19 cellular contexts compared by ENCODE assay signal in the genomic region with DNA sequence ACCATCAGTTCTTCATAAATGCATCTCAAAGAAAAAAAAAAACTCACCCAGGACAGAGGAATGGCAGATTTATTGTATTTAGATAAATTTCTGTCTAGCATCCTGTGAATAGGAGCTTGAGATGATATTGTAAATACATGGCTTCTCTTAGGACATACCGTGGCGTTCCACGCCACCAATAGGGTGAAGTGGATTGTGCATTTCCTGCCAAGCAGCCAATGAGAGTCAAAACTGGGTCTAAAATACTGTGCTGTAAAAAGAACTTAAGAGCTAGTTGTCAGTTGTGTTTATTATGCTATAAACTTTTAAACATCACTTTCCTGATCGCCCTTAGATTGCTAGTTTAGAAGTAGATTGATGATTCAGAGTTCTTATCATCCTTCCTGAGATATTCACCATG. TPM values are rescaled to one million over a fixed set of nuclear protein-coding genes. Genes with fewer than 3 reads are reported as not detected.
DNase-seq lines count a peak whose midpoint lies in the region; ATAC-seq, FAIRE-seq and TF ChIP-seq lines count a peak whose summit lies in the region.
"Had no signal": no experiment of that assay in that cellular context is flagged by ENCODE, and none has a peak within 500 bp of the region (broad histone marks: within the 10 kb centered on the region; RNA-seq: fewer than 3 reads in every experiment).

No MANE protein-coding gene starts in this region.

- no peak for ATAC-seq in HCT116
- ATAC-seq in esophagus mucosa = no peak

- H3K27me3 ChIP-seq in HCT116 (ENCODE audit: insufficient read depth, low read length) (no peaks in the 10 kb centered on the region), colonic mucosa (no peaks in the 10 kb centered on the region), small intestine (ENCODE audit: control insufficient read depth in 2 of 2, insufficient read depth in 2 of 2, low read length in 2 of 2) (no peaks in the 10 kb centered on the region), ovary (no peaks in the 10 kb centered on the region)

- no peaks in the 10 kb centered on the region for H3K9me3 ChIP-seq in HCT116 (ENCODE audit: control insufficient read depth in 1 of 2, insufficient read depth in 1 of 2, low read depth in 1 of 2, low read length in 2 of 2)
- no peaks in the 10 kb centered on the region for H3K9me3 ChIP-seq in colonic mucosa
- no peaks in the 10 kb centered on the region for H3K9me3 ChIP-seq in small intestine (ENCODE audit: control insufficient read depth, low read depth)
- H3K9me3 ChIP-seq in ovary = no peaks in the 10 kb centered on the region
- H3K9me3 ChIP-seq: HAP-1 had no signal

- no peaks in the 10 kb centered on the region for H3K36me3 ChIP-seq in HCT116 (ENCODE audit: control insufficient read depth in 1 of 2, insufficient read depth in 2 of 2, low read length in 2 of 2)
- no peaks in the 10 kb centered on the region for H3K36me3 ChIP-seq in colonic mucosa
- no peaks in the 10 kb centered on the region for H3K36me3 ChIP-seq in small intestine (ENCODE audit: control insufficient read depth in 2 of 2, insufficient read depth in 2 of 2, low read length in 2 of 2)
- no peaks in the 10 kb centered on the region for H3K36me3 ChIP-seq in ovary
- H3K36me3 ChIP-seq: HAP-1 had no signal

- no peaks in the 10 kb centered on the region for H4K20me1 ChIP-seq in HCT116 (ENCODE audit: insufficient read depth)

- H3K27ac ChIP-seq in HCT116 (ENCODE audit: low read depth, low read length) (no peak overlapping the region), colonic mucosa (no peak overlapping the region), small intestine (ENCODE audit: low read depth in 1 of 2, low read length in 1 of 2) (no peak overlapping the region), ovary (no peak overlapping the region)

- no peak for TF ChIP-seq RAD21 in HCT116 (IDR thresholded peaks at IDR 0.05; ENCODE audit: low read depth)

- no peaks in the 10 kb centered on the region for H3K79me2 ChIP-seq in HCT116 (ENCODE audit: insufficient read depth, low read length)

- POLR2A ChIA-PET in HCT116 (lab: Charles Lee) = no interaction called here

- H3K4me3 ChIP-seq in HCT116 (replicated peaks in 1 of 2; ENCODE audit: low read depth in 1 of 2, low read length in 2 of 2) (no peak overlapping the region), colonic mucosa (no peak overlapping the region), small intestine (ENCODE audit: low read depth in 1 of 2, low read length in 2 of 2) (no peak overlapping the region), ovary (no peak overlapping the region)
- H3K4me3 ChIP-seq: HAP-1 had no signal

- 23 to 50% (median 42%) methylated on average over 4 of the region's 4 CpGs for WGBS in small intestine, 3 donors
- WGBS in ovary, 3 donors = 67 to 79% (median 78%) methylated on average over 4 of the region's 4 CpGs

- no peak overlapping the region for H3K9ac ChIP-seq in HCT116 (ENCODE audit: low read length)
- no peak overlapping the region for H3K9ac ChIP-seq in colonic mucosa (ENCODE audit: low read depth in 2 of 2, low read length in 2 of 2)

- no peak for DNase-seq in HCT116 (ENCODE audit: low read depth, low spot score)
- DNase-seq in colonic mucosa = peak; percentile 29
- peak; percentile 42 for DNase-seq in small intestine
- DNase-seq in NCI-H2107 treated with DMSO at 0.1 percent for 48 hours (lab: John Stamatoyannopoulos, UW; ENCODE audit: unreplicated experiment) = no peak
- no peak for DNase-seq in ovary
- DNase-seq: C1 segment of cervical spinal cord; Calu3; CD4-positive, alpha-beta memory T cell; COR-L47; DMS53; DMS79 treated with DMSO at 0.1 percent for 48 hours; GF-D8; GOT3 had no signal

- CTCF ChIA-PET in HCT116 (lab: Charles Lee) = no interaction called here

- no TSS peak for BruUV-seq in HCT116 (replicated peaks; lab: Mats Ljungman, UMichigan)

- H2AFZ ChIP-seq in HCT116 (ENCODE audit: low read depth, low read length, poor library complexity, severe bottlenecking) = peak overlapping the region; percentile 26

- intact Hi-C loops in HCT116 (cut with micrococcal nuclease) (no loop called here), colonic mucosa (cut with DNase I) (no loop called here), ovary (cut with DNase I) (no loop called here)

- TF ChIP-seq POLR2A in HCT116 (IDR thresholded peaks at IDR 0.05; ENCODE audit: borderline replicate concordance, extremely low read depth, insufficient read depth, insufficient read length) = no peak
- TF ChIP-seq POLR2A in ovary (IDR thresholded peaks at IDR 0.05) = no peak

- H3K4me1 ChIP-seq in HCT116 (ENCODE audit: control insufficient read depth in 1 of 2, insufficient read depth in 2 of 2, low read length in 2 of 2) (no peaks in the 10 kb centered on the region), colonic mucosa (no peaks in the 10 kb centered on the region), small intestine (ENCODE audit: control insufficient read depth in 2 of 2, insufficient read depth in 1 of 2, low read depth in 1 of 2, low read length in 1 of 2) (no peaks in the 10 kb centered on the region), ovary (ENCODE audit: insufficient read depth) (no peaks in the 10 kb centered on the region)
- H3K4me1 ChIP-seq: HAP-1 had no signal

- FAIRE-seq in small intestine (lab: Jason Lieb, UNC) = no peak
- FAIRE-seq: GM12891, GM18507, H54 had no signal

- TF ChIP-seq CTCF in HCT116 (IDR thresholded peaks at IDR 0.05 in 2 of 3, conservative IDR thresholded peaks at IDR 0.05 in 1 of 3; ENCODE audit: borderline replicate concordance in 1 of 3, insufficient read depth in 1 of 3, low read depth in 2 of 3, low read length in 2 of 3) = no peak
- TF ChIP-seq CTCF in colonic mucosa (IDR thresholded peaks at IDR 0.05) = no peak
- TF ChIP-seq CTCF in ovary (IDR thresholded peaks at IDR 0.05) = no peak

- RAD21 ChIA-PET in HCT116 (lab: Charles Lee; ENCODE audit: low non-redundant PET in 1 of 2, low total read pairs in 2 of 2, uncharacterized antibody in 2 of 2, unreplicated experiment in 2 of 2) = no interaction called here

- H3K4me2 ChIP-seq in HCT116 (ENCODE audit: low read length) = no peak overlapping the region

- no peaks in the 10 kb centered on the region for H3K9me2 ChIP-seq in HCT116 (ENCODE audit: insufficient read depth)

- TF ChIP-seq EP300 in ovary (IDR thresholded peaks at IDR 0.05) = no peak

TF ChIP-seq in HCT116, 20 proteins besides CTCF, POLR2A, EP300 and RAD21:
- TF ChIP-seq SRF (IDR thresholded peaks at IDR 0.05; ENCODE audit: low read depth) (no peak), SP1 (IDR thresholded peaks at IDR 0.05; ENCODE audit: low read depth) (no peak), ZFX (IDR thresholded peaks at IDR 0.05) (no peak), POLR2AphosphoS5 (IDR thresholded peaks at IDR 0.05; ENCODE audit: low read depth, low read length) (no peak), ELF1 (IDR thresholded peaks at IDR 0.05; ENCODE audit: borderline replicate concordance, low read depth) (no peak), ZNF274 (IDR thresholded peaks at IDR 0.05; ENCODE audit: low read depth, low read length) (no peak)
- TF ChIP-seq, protein P1, sequence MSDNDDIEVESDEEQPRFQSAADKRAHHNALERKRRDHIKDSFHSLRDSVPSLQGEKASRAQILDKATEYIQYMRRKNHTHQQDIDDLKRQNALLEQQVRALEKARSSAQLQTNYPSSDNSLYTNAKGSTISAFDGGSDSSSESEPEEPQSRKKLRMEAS (IDR thresholded peaks at IDR 0.05) = no peak
- TF ChIP-seq, protein P2, sequence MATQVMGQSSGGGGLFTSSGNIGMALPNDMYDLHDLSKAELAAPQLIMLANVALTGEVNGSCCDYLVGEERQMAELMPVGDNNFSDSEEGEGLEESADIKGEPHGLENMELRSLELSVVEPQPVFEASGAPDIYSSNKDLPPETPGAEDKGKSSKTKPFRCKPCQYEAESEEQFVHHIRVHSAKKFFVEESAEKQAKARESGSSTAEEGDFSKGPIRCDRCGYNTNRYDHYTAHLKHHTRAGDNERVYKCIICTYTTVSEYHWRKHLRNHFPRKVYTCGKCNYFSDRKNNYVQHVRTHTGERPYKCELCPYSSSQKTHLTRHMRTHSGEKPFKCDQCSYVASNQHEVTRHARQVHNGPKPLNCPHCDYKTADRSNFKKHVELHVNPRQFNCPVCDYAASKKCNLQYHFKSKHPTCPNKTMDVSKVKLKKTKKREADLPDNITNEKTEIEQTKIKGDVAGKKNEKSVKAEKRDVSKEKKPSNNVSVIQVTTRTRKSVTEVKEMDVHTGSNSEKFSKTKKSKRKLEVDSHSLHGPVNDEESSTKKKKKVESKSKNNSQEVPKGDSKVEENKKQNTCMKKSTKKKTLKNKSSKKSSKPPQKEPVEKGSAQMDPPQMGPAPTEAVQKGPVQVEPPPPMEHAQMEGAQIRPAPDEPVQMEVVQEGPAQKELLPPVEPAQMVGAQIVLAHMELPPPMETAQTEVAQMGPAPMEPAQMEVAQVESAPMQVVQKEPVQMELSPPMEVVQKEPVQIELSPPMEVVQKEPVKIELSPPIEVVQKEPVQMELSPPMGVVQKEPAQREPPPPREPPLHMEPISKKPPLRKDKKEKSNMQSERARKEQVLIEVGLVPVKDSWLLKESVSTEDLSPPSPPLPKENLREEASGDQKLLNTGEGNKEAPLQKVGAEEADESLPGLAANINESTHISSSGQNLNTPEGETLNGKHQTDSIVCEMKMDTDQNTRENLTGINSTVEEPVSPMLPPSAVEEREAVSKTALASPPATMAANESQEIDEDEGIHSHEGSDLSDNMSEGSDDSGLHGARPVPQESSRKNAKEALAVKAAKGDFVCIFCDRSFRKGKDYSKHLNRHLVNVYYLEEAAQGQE (IDR thresholded peaks at IDR 0.05; ENCODE audit: low read depth) = no peak
- TF ChIP-seq, protein P3, sequence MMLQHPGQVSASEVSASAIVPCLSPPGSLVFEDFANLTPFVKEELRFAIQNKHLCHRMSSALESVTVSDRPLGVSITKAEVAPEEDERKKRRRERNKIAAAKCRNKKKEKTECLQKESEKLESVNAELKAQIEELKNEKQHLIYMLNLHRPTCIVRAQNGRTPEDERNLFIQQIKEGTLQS (IDR thresholded peaks at IDR 0.05) = no peak

RNA-seq across cellular contexts. Expression of a gene that starts 20.9 kb away (rescaled TPM):
- total RNA-seq in HCT116 (2021; ENCODE audit: unreplicated experiment) (0.44 TPM), colonic mucosa (10 to 100 TPM; 15.1 to 44.1 TPM), esophagus mucosa (1.2 TPM), ovary (under 1 TPM; 0.11 to 0.69 (median 0.32) TPM)
- polyA plus RNA-seq in HCT116 (2012) = 0.18 and 0.21 TPM in 2 replicates
- polyA plus RNA-seq in small intestine (1 to 10 TPM in 2 of 3 donors, under 1 TPM in 1; 0.73 to 2.4 (median 1.8) TPM), ovary (under 1 TPM; 0.06 to 0.18 TPM)
- total RNA-seq: Calu3; CD4-positive, alpha-beta memory T cell; G401 had no signal
- polyA plus RNA-seq: CD4-positive, alpha-beta memory T cell had no signal

RNA-seq across cellular contexts. Expression of a gene that starts 44.0 kb away (rescaled TPM):
- total RNA-seq in HCT116 (2021; ENCODE audit: unreplicated experiment) = 12.8 TPM
- polyA plus RNA-seq in HCT116 (2012) = 4.3 and 5.4 TPM in 2 replicates
- total RNA-seq in colonic mucosa = 10 to 100 TPM; 14.4 to 21.9 TPM
- 10 to 100 TPM in 2 of 3 donors, 1 to 10 TPM in 1; 9.5 to 11.9 (median 11.0) TPM for polyA plus RNA-seq in small intestine
- 3.7 TPM for total RNA-seq in esophagus mucosa
- total RNA-seq in ovary = 1 to 10 TPM; 2.9 to 4.9 (median 3.9) TPM
- polyA plus RNA-seq in ovary = 1 to 10 TPM; 2.1 to 5.0 TPM

Comparison
In these comparisons a context has a peak if more than half of its experiments do, and no peak if none do; other contexts are left out.
1. DNase-seq: peak in colonic mucosa (single experiment) and small intestine (single experiment); none in HCT116 (single experiment), NCI-H2107 treated with DMSO at 0.1 percent for 48 hours (single experiment) and ovary (0 of 5).